Comparison of ENCODE assay signal across 22 cellular contexts in the genomic region with DNA sequence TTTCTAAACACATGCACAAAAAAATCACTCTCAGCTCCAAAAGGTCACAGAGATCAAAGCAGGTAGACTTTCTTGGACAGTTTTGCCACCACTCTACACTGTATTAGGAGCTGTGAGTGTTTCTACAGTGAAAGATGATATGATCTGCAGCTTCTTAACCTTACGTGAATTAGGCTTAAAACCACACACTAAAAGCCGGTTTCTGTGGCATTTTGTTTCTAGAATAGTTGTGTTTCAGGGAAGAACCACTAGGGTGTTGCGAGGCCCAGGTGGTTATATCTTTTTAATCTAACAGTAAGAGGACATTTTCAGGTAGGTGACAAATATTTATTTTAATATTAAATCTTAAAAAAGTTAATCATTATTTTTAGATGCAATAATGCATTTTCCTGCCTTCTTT.
DNase-seq lines count a peak whose midpoint lies in the region; ATAC-seq and TF ChIP-seq lines count a peak whose summit lies in the region.
"Had no signal": no experiment of that assay in that cellular context is flagged by ENCODE, and none has a peak within 500 bp of the region (broad histone marks: within the 10 kb centered on the region; RNA-seq: fewer than 3 reads in every experiment).

No MANE protein-coding gene starts in this region.

- no peak overlapping the region for H3K4me3 Mint-ChIP-seq in activated naive CD4-positive, alpha-beta T cell treated with anti-CD3 and anti-CD28 coated beads, Interleukin-2, amount 10 ng/mL, durations not matched to agents 7 days and 5 days
- H3K4me3 Mint-ChIP-seq: central memory CD8-positive, alpha-beta T cell had no signal

- CTCF ChIA-PET in activated naive CD4-positive, alpha-beta T cell treated with anti-CD3 and anti-CD28 coated beads, Interleukin-2, amount 10 ng/mL, durations not matched to agents 7 days and 5 days (lab: Charles Lee), result no interaction called here

- no peaks in the 10 kb centered on the region for H3K27me3 ChIP-seq in foreskin keratinocyte
- H3K27me3 ChIP-seq in thyroid gland, result no peaks in the 10 kb centered on the region

- no peak overlapping the region for H3K4me3 ChIP-seq in thyroid gland (replicated peaks in 1 of 3)

- peaks cover 26% of the 10 kb centered on the region for H3K9me3 Mint-ChIP-seq in activated naive CD4-positive, alpha-beta T cell treated with anti-CD3 and anti-CD28 coated beads, Interleukin-2, amount 10 ng/mL, durations not matched to agents 7 days and 5 days
- H3K9me3 Mint-ChIP-seq: central memory CD8-positive, alpha-beta T cell had no signal

- ATAC-seq in foreskin keratinocyte (no peak), GM21381 (IDR thresholded peaks at IDR 0.05; ENCODE audit: unreplicated experiment) (no peak)
- ATAC-seq: activated CD4-positive, CD25-positive, alpha-beta regulatory T cell treated with anti-CD3 and anti-CD28 coated beads, Interleukin-2, amount 50 U/mL, for 24 hours; left colon had no signal

- peak; percentile 5 for TF ChIP-seq CTCF in foreskin keratinocyte (conservative IDR thresholded peaks at IDR 0.05)
- peak in 2 of 6 experiments; percentile 8 to 22 for TF ChIP-seq CTCF in thyroid gland (IDR thresholded peaks at IDR 0.05)

- H3K36me3 ChIP-seq in thyroid gland, result no peaks in the 10 kb centered on the region

- H3K4me1 Mint-ChIP-seq in activated naive CD4-positive, alpha-beta T cell treated with anti-CD3 and anti-CD28 coated beads, Interleukin-2, amount 10 ng/mL, durations not matched to agents 7 days and 5 days, result peaks cover 56% of the 10 kb centered on the region
- H3K4me1 Mint-ChIP-seq: central memory CD8-positive, alpha-beta T cell had no signal

- TF ChIP-seq POLR2A in thyroid gland (IDR thresholded peaks at IDR 0.05), result no peak

- H3K27ac Mint-ChIP-seq in activated naive CD4-positive, alpha-beta T cell treated with anti-CD3 and anti-CD28 coated beads, Interleukin-2, amount 10 ng/mL, durations not matched to agents 7 days and 5 days, result peak overlapping the region; percentile 53

- peaks cover 17% of the 10 kb centered on the region for H3K36me3 Mint-ChIP-seq in activated naive CD4-positive, alpha-beta T cell treated with anti-CD3 and anti-CD28 coated beads, Interleukin-2, amount 10 ng/mL, durations not matched to agents 7 days and 5 days

- H3K9me3 ChIP-seq in thyroid gland, result no peaks in the 10 kb centered on the region

- H3K27ac ChIP-seq in foreskin keratinocyte, result no peak overlapping the region
- H3K27ac ChIP-seq in thyroid gland, result peak overlapping the region in 2 of 3 donors; percentile 64 to 69

- 73 to 74% methylated on average over 3 of the region's 3 CpGs for WGBS in thyroid gland, 2 donors

- H3K4me1 ChIP-seq in foreskin keratinocyte (peaks cover 11% of the 10 kb centered on the region), thyroid gland (peaks cover 15 to 18% of the 10 kb centered on the region in 2 donors)

- intact Hi-C loops in thyroid gland (cut with DNase I), result no loop called here

- DNase-seq in activated naive CD4-positive, alpha-beta T cell treated with anti-CD3 and anti-CD28 coated beads, Interleukin-2, amount 10 ng/mL, durations not matched to agents 7 days and 5 days, result no peak
- DNase-seq in activated naive CD4-positive, alpha-beta T cell treated with anti-CD3 and anti-CD28 coated beads, Interleukin-2, amount 50 U/mL, for 16 hours, result no peak
- DNase-seq in OCI-M1 (lab: John Stamatoyannopoulos, UW) (peak; percentile 28), foreskin keratinocyte (no peak), thyroid gland (no peak), DMS79 (lab: John Stamatoyannopoulos, UW) (no peak), D341Med (ENCODE audit: low spot score) (no peak)
- DNase-seq: ACHN; activated gamma-delta T cell treated with Interleukin-2 at 50 U/mL for 16 hours; aorta; C1 segment of cervical spinal cord; effector CD8-positive, alpha-beta T cell; GF-D8; H7; Kasumi-1; left colon; midbrain; NCI-H1105 treated with DMSO at 0.1 percent for 48 hours; NCI-H774 had no signal

- no peaks in the 10 kb centered on the region for H3K27me3 Mint-ChIP-seq in activated naive CD4-positive, alpha-beta T cell treated with anti-CD3 and anti-CD28 coated beads, Interleukin-2, amount 10 ng/mL, durations not matched to agents 7 days and 5 days
- H3K27me3 Mint-ChIP-seq: central memory CD8-positive, alpha-beta T cell had no signal
